ENCODE assay signal across 17 cellular contexts in the genomic region with DNA sequence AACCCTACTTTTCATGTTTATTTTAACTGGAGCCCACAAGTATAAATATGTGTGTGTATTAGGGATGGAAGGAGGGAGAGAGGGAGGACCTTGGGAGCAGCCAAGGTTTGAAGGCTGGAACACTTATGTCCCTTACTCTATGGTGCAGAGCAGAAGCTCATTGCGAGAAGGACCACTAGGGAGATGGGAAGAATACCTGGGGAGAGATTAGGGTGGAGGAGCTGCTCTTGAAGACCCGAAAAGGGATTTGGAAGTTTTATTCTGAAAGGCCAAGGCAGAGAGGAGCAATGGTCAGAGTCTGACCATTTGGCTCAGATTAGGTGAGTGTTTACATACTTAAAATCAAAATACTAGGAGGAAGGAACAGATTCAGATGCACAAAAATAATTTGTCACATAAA. TPM values are rescaled to one million over a fixed set of nuclear protein-coding genes. Genes with fewer than 3 reads are reported as not detected.
DNase-seq lines count a peak whose midpoint lies in the region; ATAC-seq lines count a peak whose summit lies in the region.
"Had no signal": no experiment of that assay in that cellular context is flagged by ENCODE, and none has a peak within 500 bp of the region (broad histone marks: within the 10 kb centered on the region; RNA-seq: fewer than 3 reads in every experiment).

No MANE protein-coding gene starts in this region.

- H3K36me3 Mint-ChIP-seq in stimulated activated naive CD8-positive, alpha-beta T cell treated with anti-CD3 and anti-CD28 coated beads, Interleukin-15, Interleukin-2, amounts not matched to agents 100 ng/mL and 50 ng/mL, for 24 hours (ENCODE audit: low read depth) = peaks cover 98% of the 10 kb centered on the region
- peaks cover 95% of the 10 kb centered on the region for H3K36me3 Mint-ChIP-seq in activated T-helper 1 cell treated with anti-CD3 and anti-CD28 coated beads, Interleukin-12 subunit alpha, Interleukin-12 subunit beta, Interleukin-2, Interleukin-4 antibody, amounts not matched to agents 30 ng/mL and 10 ng/mL and 1 ng/mL, durations not matched to agents 14 hours and 24 hours and 36 hours (ENCODE audit: low read depth)
- H3K36me3 Mint-ChIP-seq in immature natural killer cell = peaks cover 48 to 71% (median 56%) of the 10 kb centered on the region in 3 donors

- peak overlapping the region; percentile 100 for H3K27ac Mint-ChIP-seq in stimulated activated naive CD8-positive, alpha-beta T cell treated with anti-CD3 and anti-CD28 coated beads, Interleukin-15, Interleukin-2, amounts not matched to agents 100 ng/mL and 50 ng/mL, for 24 hours
- H3K27ac Mint-ChIP-seq in activated T-helper 1 cell treated with anti-CD3 and anti-CD28 coated beads, Interleukin-12 subunit alpha, Interleukin-12 subunit beta, Interleukin-2, Interleukin-4 antibody, amounts not matched to agents 30 ng/mL and 10 ng/mL and 1 ng/mL, durations not matched to agents 14 hours and 24 hours and 36 hours = peak overlapping the region; percentile 100
- peak overlapping the region; percentile 87 to 98 (median 92) for H3K27ac Mint-ChIP-seq in immature natural killer cell

- H3K9me3 Mint-ChIP-seq in stimulated activated naive CD8-positive, alpha-beta T cell treated with anti-CD3 and anti-CD28 coated beads, Interleukin-15, Interleukin-2, amounts not matched to agents 100 ng/mL and 50 ng/mL, for 24 hours = no peaks in the 10 kb centered on the region
- no peaks in the 10 kb centered on the region for H3K9me3 Mint-ChIP-seq in activated T-helper 1 cell treated with anti-CD3 and anti-CD28 coated beads, Interleukin-12 subunit alpha, Interleukin-12 subunit beta, Interleukin-2, Interleukin-4 antibody, amounts not matched to agents 30 ng/mL and 10 ng/mL and 1 ng/mL, durations not matched to agents 14 hours and 24 hours and 36 hours
- H3K9me3 Mint-ChIP-seq in immature natural killer cell = no peaks in the 10 kb centered on the region

- intact Hi-C loops in activated T-helper 1 cell treated with anti-CD3 and anti-CD28 coated beads, Interleukin-12 subunit alpha, Interleukin-12 subunit beta, Interleukin-2, Interleukin-4 antibody, amounts not matched to agents 30 ng/mL and 10 ng/mL and 1 ng/mL, durations not matched to agents 14 hours and 24 hours and 36 hours (cut with micrococcal nuclease) = loop anchor here (5.0 to 10.0 kb wide), 4 partner anchors 257 to 903 kb away; a partner anchor contains a TSS

- H3K4me3 Mint-ChIP-seq in stimulated activated naive CD8-positive, alpha-beta T cell treated with anti-CD3 and anti-CD28 coated beads, Interleukin-15, Interleukin-2, amounts not matched to agents 100 ng/mL and 50 ng/mL, for 24 hours = peak overlapping the region; percentile 100
- H3K4me3 Mint-ChIP-seq in activated T-helper 1 cell treated with anti-CD3 and anti-CD28 coated beads, Interleukin-12 subunit alpha, Interleukin-12 subunit beta, Interleukin-2, Interleukin-4 antibody, amounts not matched to agents 30 ng/mL and 10 ng/mL and 1 ng/mL, durations not matched to agents 14 hours and 24 hours and 36 hours = peak overlapping the region; percentile 84
- H3K4me3 Mint-ChIP-seq in immature natural killer cell = peak overlapping the region; percentile 51 to 87 (median 67)

- H3K4me1 Mint-ChIP-seq in stimulated activated naive CD8-positive, alpha-beta T cell treated with anti-CD3 and anti-CD28 coated beads, Interleukin-15, Interleukin-2, amounts not matched to agents 100 ng/mL and 50 ng/mL, for 24 hours (ENCODE audit: low read depth) = peaks cover 72% of the 10 kb centered on the region
- peaks cover 79% of the 10 kb centered on the region for H3K4me1 Mint-ChIP-seq in activated T-helper 1 cell treated with anti-CD3 and anti-CD28 coated beads, Interleukin-12 subunit alpha, Interleukin-12 subunit beta, Interleukin-2, Interleukin-4 antibody, amounts not matched to agents 30 ng/mL and 10 ng/mL and 1 ng/mL, durations not matched to agents 14 hours and 24 hours and 36 hours (ENCODE audit: low read depth)
- peaks cover 90 to 96% of the 10 kb centered on the region in 2 donors for H3K4me1 Mint-ChIP-seq in immature natural killer cell

- ATAC-seq in stimulated activated naive CD8-positive, alpha-beta T cell treated with anti-CD3 and anti-CD28 coated beads, Interleukin-15, Interleukin-2, amounts not matched to agents 100 U/mL and 50 U/mL, for 24 hours = no peak
- ATAC-seq: SK-N-SH treated with all-trans-retinoic acid at 6 μM for 48 hours had no signal

- no peak for DNase-seq in stimulated activated naive CD8-positive, alpha-beta T cell treated with anti-CD3 and anti-CD28 coated beads, Interleukin-15, Interleukin-2, amounts not matched to agents 100 U/mL and 50 U/mL, for 24 hours
- DNase-seq in activated T-helper 1 cell treated with anti-CD3 and anti-CD28 coated beads, Interleukin-12 subunit alpha, Interleukin-12 subunit beta, Interleukin-2, Interleukin-4 antibody, amounts not matched to agents 30 ng/mL and 10 ng/mL and 1 ng/mL, durations not matched to agents 14 hours and 24 hours and 36 hours (ENCODE audit: low spot score) = no peak
- no peak for DNase-seq in immature natural killer cell
- no peak for DNase-seq in cerebellar cortex (ENCODE audit: low spot score)
- DNase-seq in activated effector memory CD4-positive, alpha-beta T cell treated with Interleukin-2 at 50 U/mL for 16 hours = no peak
- DNase-seq in NCI-H1436 (lab: John Stamatoyannopoulos, UW) = no peak
- no peak for DNase-seq in iPS-NIHi11 (ENCODE audit: low spot score)
- DNase-seq: left ventricle myocardium inferior; NCI-H2081; NCI-H446; NK-92 treated with Interleukin-12 subunit alpha and Interleukin-12 subunit beta, amount 100 ng/mL, for 24 hours; occipital lobe had no signal

- H3K27me3 Mint-ChIP-seq in stimulated activated naive CD8-positive, alpha-beta T cell treated with anti-CD3 and anti-CD28 coated beads, Interleukin-15, Interleukin-2, amounts not matched to agents 100 ng/mL and 50 ng/mL, for 24 hours = peaks cover 3% of the 10 kb centered on the region
- peaks cover 3% of the 10 kb centered on the region for H3K27me3 Mint-ChIP-seq in activated T-helper 1 cell treated with anti-CD3 and anti-CD28 coated beads, Interleukin-12 subunit alpha, Interleukin-12 subunit beta, Interleukin-2, Interleukin-4 antibody, amounts not matched to agents 30 ng/mL and 10 ng/mL and 1 ng/mL, durations not matched to agents 14 hours and 24 hours and 36 hours (ENCODE audit: insufficient read depth)
- H3K27me3 Mint-ChIP-seq in immature natural killer cell (ENCODE audit: low read depth in 3 of 3) = peaks cover 1 to 3% (median 2%) of the 10 kb centered on the region in 3 donors
- H3K27me3 Mint-ChIP-seq: IgD-negative memory B cell had no signal

RNA-seq across cellular contexts. Expression of a gene that starts 8.1 kb away (rescaled TPM):
- 651 and 685 TPM in 2 replicates for total RNA-seq in activated T-helper 1 cell treated with anti-CD3 and anti-CD28 coated beads, Interleukin-12 subunit alpha, Interleukin-12 subunit beta, Interleukin-2, Interleukin-4 antibody, amounts not matched to agents 30 ng/mL and 10 ng/mL and 1 ng/mL, durations not matched to agents 14 hours and 24 hours and 36 hours
- polyA plus RNA-seq in immature natural killer cell = 100 to 1,000 TPM; 246 to 341 (median 325) TPM
- total RNA-seq: Daoy, occipital lobe, RPMI7951 had no signal
